In the genomic region with DNA sequence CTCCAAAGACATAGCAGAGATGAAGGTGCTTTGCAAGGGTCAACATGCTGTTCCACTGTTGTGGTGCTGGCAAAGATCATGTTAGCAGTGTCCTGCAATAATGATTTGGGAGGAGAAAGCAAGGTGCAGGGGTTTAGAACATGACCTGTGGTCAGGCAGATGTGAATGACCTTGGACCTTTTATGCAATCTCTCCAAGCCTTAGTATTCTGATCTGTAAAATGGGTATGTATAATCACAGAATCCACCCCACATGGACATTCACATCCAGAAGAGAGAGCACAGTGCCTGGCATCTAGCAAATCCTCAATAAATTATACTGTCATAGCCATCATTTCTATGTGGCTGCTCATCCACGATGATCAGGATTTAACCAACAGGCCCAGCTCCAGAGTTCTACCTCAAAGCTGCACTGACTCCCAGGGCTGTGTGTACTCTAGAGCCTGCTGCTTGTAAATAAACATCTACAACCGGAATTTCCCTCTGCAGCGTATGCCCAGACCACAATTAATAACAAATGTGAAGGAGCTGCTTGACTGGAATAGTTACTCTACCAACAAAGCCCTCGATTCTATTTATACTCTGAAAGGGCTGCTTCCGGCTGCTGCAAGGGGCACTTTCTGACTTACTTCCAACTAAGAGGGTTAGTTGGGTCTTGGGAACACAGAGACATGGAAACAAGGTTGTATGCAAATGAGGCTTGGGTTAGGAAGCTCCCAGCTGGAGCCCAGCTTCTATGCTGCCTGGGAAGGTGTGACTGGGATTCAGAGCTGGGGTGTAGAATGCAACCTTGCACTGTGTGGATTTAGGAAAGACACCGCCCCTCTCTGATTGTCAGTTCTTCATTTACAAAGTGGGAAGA, we compare ENCODE assay signal across 14 cellular contexts.
A peak's percentile ranks its signal among the peaks of the same experiment; 100 is the strongest.
DNase-seq lines count a peak whose midpoint lies in the region; ATAC-seq and TF ChIP-seq lines count a peak whose summit lies in the region.
"Had no signal": no experiment of that assay in that cellular context is flagged by ENCODE, and none has a peak within 500 bp of the region (broad histone marks: within the 10 kb centered on the region; RNA-seq: fewer than 3 reads in every experiment).

No MANE protein-coding gene starts in this region.

- TF ChIP-seq CTCF in MCF 10A (IDR thresholded peaks at IDR 0.05; ENCODE audit: unreplicated experiment) (no peak), upper lobe of right lung (IDR thresholded peaks at IDR 0.05) (no peak)
- TF ChIP-seq CTCF in CD4-positive, alpha-beta T cell (IDR thresholded peaks at IDR 0.05) = no peak

- DNase-seq in T47D (ENCODE audit: low read depth in 1 of 2, low spot score in 1 of 2) = peak; percentile 33 to 84
- DNase-seq in MCF 10A (ENCODE audit: unreplicated experiment) = no peak
- peak; percentile 24 for DNase-seq in NCI-H774 (lab: John Stamatoyannopoulos, UW)
- DNase-seq in foreskin melanocyte = peak; percentile 25
- no peak for DNase-seq in upper lobe of right lung
- no peak for DNase-seq in stimulated activated CD4-positive, alpha-beta T cell treated with anti-CD3 and anti-CD28 coated beads, Interleukin-1b, Interleukin-23, amount 100 ng/mL, for 48 hours
- DNase-seq in T-helper 1 cell = no peak
- no peak for DNase-seq in CD4-positive, alpha-beta T cell
- DNase-seq: BE2C; effector memory CD4-positive, alpha-beta T cell; NCI-H446; stimulated activated CD4-positive, alpha-beta T cell treated with anti-CD3 and anti-CD28 coated beads, Interleukin-4, amount 100 ng/mL, for 1 hour had no signal

- peaks cover 41% of the 10 kb centered on the region for H3K9me3 Mint-ChIP-seq in MCF 10A (ENCODE audit: unreplicated experiment)
- H3K9me3 Mint-ChIP-seq in CD4-positive, alpha-beta T cell = no peaks in the 10 kb centered on the region

- CTCF ChIA-PET in MCF 10A (lab: Yijun Ruan, JAX) = interaction anchor here (0.6 kb wide), 1 partner anchor 252 kb away, joined by 10 read pairs; no protein-coding TSS in a partner anchor
- CTCF ChIA-PET in CD4-positive, alpha-beta T cell (lab: Charles Lee) = interaction anchor here (0.6 kb wide), 1 partner anchor 111 kb away, joined by 3 read pairs; no protein-coding TSS in a partner anchor

- peak; percentile 57 for ATAC-seq in upper lobe of right lung
- no peak for ATAC-seq in CD4-positive, alpha-beta T cell (ENCODE audit: poor library complexity)

- H3K4me3 ChIP-seq in upper lobe of right lung = no peak overlapping the region

- no peaks in the 10 kb centered on the region for H3K27me3 ChIP-seq in upper lobe of right lung
- H3K27me3 ChIP-seq in CD4-positive, alpha-beta T cell (ENCODE audit: control insufficient read depth, insufficient read depth, low read length) = no peaks in the 10 kb centered on the region
- H3K27me3 ChIP-seq: BE2C, neutrophil had no signal

- in situ Hi-C loops in T47D (cut with HindIII; ENCODE audit: low pct_unique_long_range_greater_than_20kb, low sequenced_read_pairs) = no loop called here

- H3K27ac Mint-ChIP-seq in MCF 10A (ENCODE audit: low read depth, unreplicated experiment) = no peak overlapping the region
- H3K27ac Mint-ChIP-seq in CD4-positive, alpha-beta T cell = no peak overlapping the region
- H3K27ac Mint-ChIP-seq: activated naive CD8-positive, alpha-beta T cell had no signal

- H3K4me3 Mint-ChIP-seq in MCF 10A (ENCODE audit: unreplicated experiment) = no peak overlapping the region
- no peak overlapping the region for H3K4me3 Mint-ChIP-seq in CD4-positive, alpha-beta T cell
- H3K4me3 Mint-ChIP-seq: activated naive CD8-positive, alpha-beta T cell had no signal

- no peak overlapping the region for H3K27ac ChIP-seq in upper lobe of right lung
- no peak overlapping the region for H3K27ac ChIP-seq in CD4-positive, alpha-beta T cell (ENCODE audit: low read depth, low read length)
- H3K27ac ChIP-seq: neutrophil had no signal

- BruUV-seq in MCF 10A (replicated peaks; lab: Mats Ljungman, UMichigan) = no TSS peak

- POLR2A ChIA-PET in MCF 10A (lab: Yijun Ruan, JAX) = no interaction called here
- POLR2A ChIA-PET in CD4-positive, alpha-beta T cell (lab: Charles Lee) = no interaction called here

- H3K36me3 Mint-ChIP-seq in MCF 10A (ENCODE audit: insufficient read depth, unreplicated experiment) = no peaks in the 10 kb centered on the region
- H3K36me3 Mint-ChIP-seq in CD4-positive, alpha-beta T cell (ENCODE audit: low read depth) = peaks cover 18% of the 10 kb centered on the region

- no peaks in the 10 kb centered on the region for H3K36me3 ChIP-seq in upper lobe of right lung
- H3K36me3 ChIP-seq: BE2C had no signal

- H3K4me1 ChIP-seq in upper lobe of right lung = peaks cover 12% of the 10 kb centered on the region
- H3K4me1 ChIP-seq: BE2C had no signal

- H3K9me3 ChIP-seq in upper lobe of right lung = no peaks in the 10 kb centered on the region
- no peaks in the 10 kb centered on the region for H3K9me3 ChIP-seq in CD4-positive, alpha-beta T cell (ENCODE audit: control insufficient read depth, low read length)
- H3K9me3 ChIP-seq: BE2C, neutrophil had no signal

- intact Hi-C loops in MCF 10A (cut with micrococcal nuclease) (no loop called here), upper lobe of right lung (cut with DNase I) (no loop called here)
- intact Hi-C loops in CD4-positive, alpha-beta T cell (cut with DNase I, micrococcal nuclease) = no loop called here

- H3K4me1 Mint-ChIP-seq in MCF 10A (ENCODE audit: insufficient read depth, unreplicated experiment) = no peaks in the 10 kb centered on the region
- peaks cover 5% of the 10 kb centered on the region for H3K4me1 Mint-ChIP-seq in CD4-positive, alpha-beta T cell (ENCODE audit: low read depth)

- H3K27me3 Mint-ChIP-seq in MCF 10A (ENCODE audit: insufficient read depth, unreplicated experiment) = no peaks in the 10 kb centered on the region
- H3K27me3 Mint-ChIP-seq in CD4-positive, alpha-beta T cell = no peaks in the 10 kb centered on the region
- H3K27me3 Mint-ChIP-seq: activated naive CD8-positive, alpha-beta T cell had no signal

Comparison
In these comparisons a context has a peak if more than half of its experiments do, and no peak if none do; other contexts are left out.
1. DNase-seq: peak in T47D (2 of 2), NCI-H774 (single experiment) and foreskin melanocyte (single experiment); none in MCF 10A (single experiment), upper lobe of right lung (single experiment), stimulated activated CD4-positive, alpha-beta T cell treated with anti-CD3 and anti-CD28 coated beads, Interleukin-1b, Interleukin-23, amount 100 ng/mL, for 48 hours (single experiment), T-helper 1 cell (0 of 5) and CD4-positive, alpha-beta T cell (0 of 10).